ENCODE assay signal across 8 cellular contexts in genomic region chr11:18229501-18229900, GRCh38. TPM values are rescaled to one million over a fixed set of nuclear protein-coding genes. Genes with fewer than 3 reads are reported as not detected.
DNase-seq lines count a peak whose midpoint lies in the region; ATAC-seq and TF ChIP-seq lines count a peak whose summit lies in the region.
"Had no signal": no experiment of that assay in that cellular context is flagged by ENCODE, and none has a peak within 500 bp of the region (broad histone marks: within the 10 kb centered on the region; RNA-seq: fewer than 3 reads in every experiment).

No MANE protein-coding gene starts in this region.

- CTCF ChIA-PET in CD4-positive, alpha-beta T cell (lab: Charles Lee) = interaction anchor here (0.9 kb wide), 1 partner anchor 15 kb away, joined by 3 read pairs; no protein-coding TSS in a partner anchor

- POLR2A ChIA-PET in CD4-positive, alpha-beta T cell (lab: Charles Lee) = no interaction called here

- H3K9me3 ChIP-seq in CD4-positive, alpha-beta T cell (ENCODE audit: control insufficient read depth, low read length) = no peaks in the 10 kb centered on the region

- DNase-seq in naive B cell (peak; percentile 14), NCI-H2107 (lab: John Stamatoyannopoulos, UW) (no peak)
- no peak for DNase-seq in activated CD4-positive, alpha-beta T cell treated with anti-CD3 and anti-CD28 coated beads for 1 hour
- DNase-seq in CD4-positive, alpha-beta T cell = no peak
- DNase-seq: occipital lobe had no signal

- H3K27me3 Mint-ChIP-seq in naive B cell = peaks cover 0 to 8% (median 6%) of the 10 kb centered on the region in 3 donors
- H3K27me3 Mint-ChIP-seq in CD4-positive, alpha-beta T cell = peaks cover 11% of the 10 kb centered on the region

- H3K36me3 Mint-ChIP-seq in naive B cell = no peaks in the 10 kb centered on the region
- H3K36me3 Mint-ChIP-seq in CD4-positive, alpha-beta T cell (ENCODE audit: low read depth) = no peaks in the 10 kb centered on the region

- peaks cover 14 to 39% (median 18%) of the 10 kb centered on the region in 3 donors for H3K4me1 Mint-ChIP-seq in naive B cell
- no peaks in the 10 kb centered on the region for H3K4me1 Mint-ChIP-seq in CD4-positive, alpha-beta T cell (ENCODE audit: low read depth)

- ATAC-seq in GM19023 (IDR thresholded peaks at IDR 0.05; ENCODE audit: unreplicated experiment) (peak; percentile 94), HG02571 (IDR thresholded peaks at IDR 0.05; ENCODE audit: unreplicated experiment) (peak; percentile 93), HG03442 (IDR thresholded peaks at IDR 0.05; ENCODE audit: unreplicated experiment) (peak; percentile 92), naive B cell (ENCODE audit: low read depth in 2 of 2) (peak; percentile 97)
- ATAC-seq in CD4-positive, alpha-beta T cell (ENCODE audit: poor library complexity) = no peak

- peaks cover 0 to 9% (median 4%) of the 10 kb centered on the region in 7 donors for H3K9me3 Mint-ChIP-seq in naive B cell
- no peaks in the 10 kb centered on the region for H3K9me3 Mint-ChIP-seq in CD4-positive, alpha-beta T cell

- intact Hi-C loops in CD4-positive, alpha-beta T cell (cut with DNase I, micrococcal nuclease) = no loop called here

- no peaks in the 10 kb centered on the region for H3K27me3 ChIP-seq in CD4-positive, alpha-beta T cell (ENCODE audit: control insufficient read depth, insufficient read depth, low read length)

- H3K4me3 Mint-ChIP-seq in naive B cell = peak overlapping the region in 5 of 8 donors; percentile 11 to 74 (median 70)
- no peak overlapping the region for H3K4me3 Mint-ChIP-seq in CD4-positive, alpha-beta T cell

- TF ChIP-seq CTCF in CD4-positive, alpha-beta T cell (IDR thresholded peaks at IDR 0.05) = no peak

- no peak overlapping the region for H3K27ac ChIP-seq in CD4-positive, alpha-beta T cell (ENCODE audit: low read depth, low read length)

- peak overlapping the region in 5 of 6 donors; percentile 50 to 94 (median 64) for H3K27ac Mint-ChIP-seq in naive B cell
- no peak overlapping the region for H3K27ac Mint-ChIP-seq in CD4-positive, alpha-beta T cell

RNA-seq across cellular contexts. Expression of gene SAA4, which starts 7.1 kb away (rescaled TPM):
- polyA plus RNA-seq in naive B cell (ENCODE audit: low read depth in 6 of 6) = not detected
- total RNA-seq in CD4-positive, alpha-beta T cell = not detected
- total RNA-seq: occipital lobe had no signal

RNA-seq across cellular contexts. Expression of gene SAA2, which starts 19.0 kb away (rescaled TPM):
- polyA plus RNA-seq in naive B cell (ENCODE audit: low read depth in 6 of 6) = not detected
- under 1 TPM in 1 of 2 experiments, not detected in 1; 0.25 TPM for total RNA-seq in CD4-positive, alpha-beta T cell

RNA-seq across cellular contexts. Expression of gene SAA1, which starts 36.6 kb away (rescaled TPM):
- polyA plus RNA-seq in naive B cell (ENCODE audit: low read depth in 6 of 6) = not detected
- not detected for total RNA-seq in CD4-positive, alpha-beta T cell
- total RNA-seq: occipital lobe had no signal

RNA-seq across cellular contexts. Expression of gene MRGPRX4, which starts 56.9 kb away (rescaled TPM):
- polyA plus RNA-seq in naive B cell (ENCODE audit: low read depth in 6 of 6) = not detected
- total RNA-seq in CD4-positive, alpha-beta T cell = not detected
- total RNA-seq: occipital lobe had no signal
